ENCODE assay signal across 33 cellular contexts in the genomic region with DNA sequence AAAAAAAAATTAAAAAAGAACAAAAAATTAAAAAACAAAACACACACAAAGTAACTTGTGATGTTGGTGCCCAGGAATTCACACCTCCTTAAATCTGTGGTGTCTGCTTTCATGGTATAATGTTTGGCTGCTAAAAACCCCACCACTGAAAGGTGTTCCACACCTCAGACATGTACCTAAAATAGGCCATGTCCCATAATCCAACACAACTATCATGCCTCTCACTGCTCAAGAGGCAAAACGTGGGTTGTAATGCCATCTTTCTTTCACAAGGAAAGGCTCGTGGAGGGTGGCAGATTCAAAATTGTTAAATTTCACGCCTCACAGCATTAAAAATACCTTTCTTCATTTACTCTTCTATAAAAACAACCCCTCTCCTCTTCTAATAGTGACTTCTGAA. TPM values are rescaled to one million over a fixed set of nuclear protein-coding genes. Genes with fewer than 3 reads are reported as not detected.
DNase-seq lines count a peak whose midpoint lies in the region; ATAC-seq, FAIRE-seq and TF ChIP-seq lines count a peak whose summit lies in the region.
"Had no signal": no experiment of that assay in that cellular context is flagged by ENCODE, and none has a peak within 500 bp of the region (broad histone marks: within the 10 kb centered on the region; RNA-seq: fewer than 3 reads in every experiment).

No MANE protein-coding gene starts in this region.

- no peak overlapping the region for H3K4me3 Mint-ChIP-seq in natural killer cell
- H3K4me3 Mint-ChIP-seq in natural killer cell treated with Interleukin-12 subunit alpha and Interleukin-12 subunit beta and Interleukin-15 and Interleukin-18, amount 100 ng/mL, for 72 hours = no peak overlapping the region
- no peak overlapping the region for H3K4me3 Mint-ChIP-seq in stimulated activated naive B cell treated with anti-CD40 and anti-IgM and Interleukin-4, amounts not matched to agents 10 μg/mL and 1 μg/mL and 100 μg/mL, for 72 hours
- no peak overlapping the region for H3K4me3 Mint-ChIP-seq in CD8-positive, alpha-beta T cell
- H3K4me3 Mint-ChIP-seq: activated CD4-positive, alpha-beta T cell treated with anti-CD3 and anti-CD28 coated beads, Interleukin-2, amount 10 ng/mL, durations not matched to agents 24 days and 14 days; central memory CD8-positive, alpha-beta T cell; IgD-negative memory B cell had no signal

- H3K36me3 ChIP-seq in HCT116 (ENCODE audit: control insufficient read depth in 1 of 2, insufficient read depth in 2 of 2, low read length in 2 of 2) (peaks cover 51 to 65% of the 10 kb centered on the region in 2 experiments), K562 (ENCODE audit: control insufficient read depth, insufficient read depth, low read length) (peaks cover 99% of the 10 kb centered on the region)
- H3K36me3 ChIP-seq in CD8-positive, alpha-beta T cell (ENCODE audit: insufficient read depth, low read length) = peaks cover 60% of the 10 kb centered on the region

- H4K20me1 ChIP-seq in HCT116 (ENCODE audit: insufficient read depth) (no peaks in the 10 kb centered on the region; the same call in 1 of the 2 replicates), K562 (replicated peaks; ENCODE audit: control insufficient read depth, insufficient read depth, low read length) (peaks cover 19% of the 10 kb centered on the region; the same call in 1 of the 2 replicates)

- TF ChIP-seq CTCF in natural killer cell (IDR thresholded peaks at IDR 0.05) (no peak), HCT116 (IDR thresholded peaks at IDR 0.05 in 2 of 3, conservative IDR thresholded peaks at IDR 0.05 in 1 of 3; ENCODE audit: borderline replicate concordance in 1 of 3, insufficient read depth in 1 of 3, low read depth in 2 of 3, low read length in 2 of 3) (no peak), K562 (IDR thresholded peaks at IDR 0.05 in 2 of 3, conservative IDR thresholded peaks at IDR 0.05 in 1 of 3; ENCODE audit: insufficient read depth in 2 of 3, low read depth in 1 of 3, low read length in 3 of 3) (no peak)
- TF ChIP-seq CTCF in CD8-positive, alpha-beta T cell (IDR thresholded peaks at IDR 0.05) = no peak

- TF ChIP-seq RAD21 in HCT116 (IDR thresholded peaks at IDR 0.05; ENCODE audit: low read depth) = no peak
- no peak for TF ChIP-seq RAD21 in K562 (CRISPR knock-in tag; conservative IDR thresholded peaks at IDR 0.05 in 1 of 2, IDR thresholded peaks at IDR 0.05 in 1 of 2)

- no peaks in the 10 kb centered on the region for H3K9me3 ChIP-seq in HCT116 (ENCODE audit: control insufficient read depth in 1 of 2, insufficient read depth in 1 of 2, low read depth in 1 of 2, low read length in 2 of 2)
- H3K9me3 ChIP-seq in K562 (replicated peaks; ENCODE audit: control insufficient read depth, insufficient read depth, low read depth, low read length) = no peaks in the 10 kb centered on the region
- no peaks in the 10 kb centered on the region for H3K9me3 ChIP-seq in CD8-positive, alpha-beta T cell (ENCODE audit: low read length)
- H3K9me3 ChIP-seq: thoracic aorta, vagina had no signal

- no peaks in the 10 kb centered on the region for H3K9me3 Mint-ChIP-seq in natural killer cell
- no peaks in the 10 kb centered on the region for H3K9me3 Mint-ChIP-seq in natural killer cell treated with Interleukin-12 subunit alpha and Interleukin-12 subunit beta and Interleukin-15 and Interleukin-18, amount 100 ng/mL, for 72 hours
- H3K9me3 Mint-ChIP-seq in stimulated activated naive B cell treated with anti-CD40 and anti-IgM and Interleukin-4, amounts not matched to agents 10 μg/mL and 1 μg/mL and 100 μg/mL, for 72 hours = no peaks in the 10 kb centered on the region
- H3K9me3 Mint-ChIP-seq in CD8-positive, alpha-beta T cell = no peaks in the 10 kb centered on the region
- H3K9me3 Mint-ChIP-seq: activated CD4-positive, alpha-beta T cell treated with anti-CD3 and anti-CD28 coated beads, Interleukin-2, amount 10 ng/mL, durations not matched to agents 24 days and 14 days; activated naive CD4-positive, alpha-beta T cell treated with anti-CD3 and anti-CD28 coated beads, Interleukin-2, amount 50 U/mL, for 72 hours; central memory CD8-positive, alpha-beta T cell; IgD-negative memory B cell had no signal

- 82% methylated on average over 3 of the region's 3 CpGs for WGBS in K562 (ENCODE audit: insufficient coverage, low coverage, missing lambda C conversion rate)

- RAD21 ChIA-PET in HCT116 (lab: Charles Lee; ENCODE audit: low non-redundant PET in 1 of 2, low total read pairs in 2 of 2, uncharacterized antibody in 2 of 2, unreplicated experiment in 2 of 2) = no interaction called here

- CTCF ChIA-PET in HCT116 (lab: Charles Lee) (no interaction called here), K562 (lab: Yijun Ruan, JAX; ENCODE audit: low intra/inter-chr PET ratio) (no interaction called here)
- CTCF ChIA-PET in CD8-positive, alpha-beta T cell (lab: Charles Lee) = no interaction called here

- in situ Hi-C loops in K562 (cut with MboI) = no loop called here

- POLR2A ChIA-PET in HCT116 (lab: Charles Lee) (no interaction called here), K562 (lab: Yijun Ruan, JAX) (interaction anchor here (1.3 kb wide), 1 partner anchor 20 kb away, joined by 3 read pairs; no protein-coding TSS in a partner anchor)
- POLR2A ChIA-PET in CD8-positive, alpha-beta T cell (lab: Charles Lee) = no interaction called here

- no peaks in the 10 kb centered on the region for H3K9me1 ChIP-seq in K562 (ENCODE audit: control insufficient read depth, insufficient read depth, low read length)

- H3K27me3 Mint-ChIP-seq in natural killer cell (ENCODE audit: low read depth in 2 of 2) = no peaks in the 10 kb centered on the region
- H3K27me3 Mint-ChIP-seq in natural killer cell treated with Interleukin-12 subunit alpha and Interleukin-12 subunit beta and Interleukin-15 and Interleukin-18, amount 100 ng/mL, for 72 hours = no peaks in the 10 kb centered on the region
- H3K27me3 Mint-ChIP-seq in stimulated activated naive B cell treated with anti-CD40 and anti-IgM and Interleukin-4, amounts not matched to agents 10 μg/mL and 1 μg/mL and 100 μg/mL, for 72 hours = no peaks in the 10 kb centered on the region
- H3K27me3 Mint-ChIP-seq in CD8-positive, alpha-beta T cell (ENCODE audit: low read depth) = no peaks in the 10 kb centered on the region
- H3K27me3 Mint-ChIP-seq: activated CD4-positive, alpha-beta T cell treated with anti-CD3 and anti-CD28 coated beads, Interleukin-2, amount 10 ng/mL, durations not matched to agents 24 days and 14 days; central memory CD8-positive, alpha-beta T cell; IgD-negative memory B cell had no signal

- TF ChIP-seq POLR2A in HCT116 (IDR thresholded peaks at IDR 0.05; ENCODE audit: borderline replicate concordance, extremely low read depth, insufficient read depth, insufficient read length) (no peak), K562 (conservative IDR thresholded peaks at IDR 0.05) (no peak)

- H3K27ac ChIP-seq in HCT116 (ENCODE audit: low read depth, low read length) (no peak overlapping the region), K562 (ENCODE audit: extremely low read depth, low read depth, low read length) (no peak overlapping the region)
- no peak overlapping the region for H3K27ac ChIP-seq in CD8-positive, alpha-beta T cell (ENCODE audit: low read depth, low read length)
- H3K27ac ChIP-seq: parathyroid adenoma, vagina, WERI-Rb-1 had no signal

- no peaks in the 10 kb centered on the region for H3K36me3 Mint-ChIP-seq in natural killer cell
- peaks cover 22% of the 10 kb centered on the region for H3K36me3 Mint-ChIP-seq in natural killer cell treated with Interleukin-12 subunit alpha and Interleukin-12 subunit beta and Interleukin-15 and Interleukin-18, amount 100 ng/mL, for 72 hours
- peaks cover 41 to 51% of the 10 kb centered on the region in 2 donors for H3K36me3 Mint-ChIP-seq in stimulated activated naive B cell treated with anti-CD40 and anti-IgM and Interleukin-4, amounts not matched to agents 10 μg/mL and 1 μg/mL and 100 μg/mL, for 72 hours
- H3K36me3 Mint-ChIP-seq in CD8-positive, alpha-beta T cell = peaks cover 86% of the 10 kb centered on the region

- DNase-seq in natural killer cell (no peak), HCT116 (ENCODE audit: low read depth, low spot score) (no peak), K562 (ENCODE audit: extremely low read depth in 1 of 4, low spot score in 3 of 4) (no peak), middle frontal gyrus (ENCODE audit: extremely low spot score, low spot score) (no peak)
- no peak for DNase-seq in natural killer cell treated with Interleukin-12 subunit alpha and Interleukin-12 subunit beta and Interleukin-15 and Interleukin-18, amount 100 ng/mL, for 72 hours (ENCODE audit: low spot score)
- DNase-seq in stimulated activated naive B cell treated with anti-CD40 and anti-IgM and Interleukin-4, amounts not matched to agents 10 μg/mL and 1 μg/mL and 100 μg/mL, for 72 hours = no peak
- no peak for DNase-seq in CD8-positive, alpha-beta T cell
- DNase-seq: activated CD4-positive, alpha-beta T cell treated with anti-CD3 and anti-CD28 coated beads, Interleukin-2, amount 10 ng/mL, durations not matched to agents 24 days and 14 days; dermis blood vessel endothelial cell; EL; NCI-H1092 treated with DMSO at 0.1 percent for 48 hours; NCI-H187 treated with DMSO at 0.1 percent for 48 hours; NCI-H2171 treated with DMSO at 0.1 percent for 48 hours; NCI-H524; PC-3; SHP77 treated with DMSO at 0.1 percent for 48 hours; stimulated activated CD4-positive, alpha-beta T cell treated with anti-CD3 and anti-CD28 coated beads, Interleukin-4, amount 100 ng/mL, for 4 hours; stimulated activated naive CD4-positive, alpha-beta T cell treated with Interleukin-2 at 50 U/mL for 16 hours; T1000; WERI-Rb-1 had no signal

- BruUV-seq in HCT116 (replicated peaks; lab: Mats Ljungman, UMichigan) = TSS peak; percentile 2
- no TSS peak for BruUV-seq in K562 (replicated peaks; lab: Mats Ljungman, UMichigan)

- H3K79me2 ChIP-seq in HCT116 (ENCODE audit: insufficient read depth, low read length) (peaks cover 3% of the 10 kb centered on the region; the same call in 1 of the 2 replicates), K562 (ENCODE audit: control insufficient read depth, insufficient read depth, low read length) (no peaks in the 10 kb centered on the region; the same call in 2 of the 3 replicates)
- H3K79me2 ChIP-seq: parathyroid adenoma had no signal

- TF ChIP-seq EP300 in K562 (IDR thresholded peaks at IDR 0.05; ENCODE audit: low read length) = no peak

- no peaks in the 10 kb centered on the region for H3K27me3 ChIP-seq in HCT116 (ENCODE audit: insufficient read depth, low read length)
- no peaks in the 10 kb centered on the region for H3K27me3 ChIP-seq in K562 (ENCODE audit: control insufficient read depth in 2 of 2, insufficient read depth in 2 of 2, low read length in 2 of 2)
- no peaks in the 10 kb centered on the region for H3K27me3 ChIP-seq in CD8-positive, alpha-beta T cell (ENCODE audit: insufficient read depth, low read length)
- H3K27me3 ChIP-seq: vagina had no signal

- H3K27ac Mint-ChIP-seq in natural killer cell = peak overlapping the region; percentile 52 to 62
- no peak overlapping the region for H3K27ac Mint-ChIP-seq in natural killer cell treated with Interleukin-12 subunit alpha and Interleukin-12 subunit beta and Interleukin-15 and Interleukin-18, amount 100 ng/mL, for 72 hours
- H3K27ac Mint-ChIP-seq in stimulated activated naive B cell treated with anti-CD40 and anti-IgM and Interleukin-4, amounts not matched to agents 10 μg/mL and 1 μg/mL and 100 μg/mL, for 72 hours = peak overlapping the region; percentile 78
- no peak overlapping the region for H3K27ac Mint-ChIP-seq in CD8-positive, alpha-beta T cell
- H3K27ac Mint-ChIP-seq: activated CD4-positive, alpha-beta T cell treated with anti-CD3 and anti-CD28 coated beads, Interleukin-2, amount 10 ng/mL, durations not matched to agents 24 days and 14 days had no signal

- peak in 1 of 3 donors; percentile 18 for ATAC-seq in natural killer cell
- ATAC-seq in natural killer cell treated with Interleukin-12 subunit alpha and Interleukin-12 subunit beta and Interleukin-15 and Interleukin-18, amount 100 ng/mL, for 72 hours = no peak
- no peak for ATAC-seq in HCT116
- no peak for ATAC-seq in K562
- no peak for ATAC-seq in stimulated activated naive B cell treated with anti-CD40 and anti-IgM and Interleukin-4, amounts not matched to agents 10 μg/mL and 1 μg/mL and 100 μg/mL, for 72 hours (replicated peaks)
- no peak for ATAC-seq in GM21367 (IDR thresholded peaks at IDR 0.05; ENCODE audit: unreplicated experiment)
- ATAC-seq in CD8-positive, alpha-beta T cell = no peak
- ATAC-seq: activated naive CD4-positive, alpha-beta T cell treated with anti-CD3 and anti-CD28 coated beads, Interleukin-2, amount 50 U/mL, for 72 hours; PC-3 had no signal

- intact Hi-C loops in natural killer cell (cut with micrococcal nuclease) = no loop called here
- intact Hi-C loops in HCT116 (cut with micrococcal nuclease) = no loop called here
- intact Hi-C loops in K562 (cut with micrococcal nuclease) = no loop called here
- intact Hi-C loops in CD8-positive, alpha-beta T cell (cut with DNase I, micrococcal nuclease) = no loop called here

- no peak overlapping the region for H3K9ac ChIP-seq in HCT116 (ENCODE audit: low read length)
- H3K9ac ChIP-seq in K562 (ENCODE audit: insufficient read depth in 1 of 2, low read depth in 2 of 2, low read length in 2 of 2) = no peak overlapping the region
- H3K9ac ChIP-seq: parathyroid adenoma had no signal

- H3K4me1 ChIP-seq in HCT116 (ENCODE audit: control insufficient read depth in 1 of 2, insufficient read depth in 2 of 2, low read length in 2 of 2) (no peaks in the 10 kb centered on the region), K562 (replicated peaks in 1 of 2; ENCODE audit: control insufficient read depth in 2 of 2, insufficient read depth in 2 of 2, low read length in 2 of 2) (no peaks in the 10 kb centered on the region)
- no peaks in the 10 kb centered on the region for H3K4me1 ChIP-seq in CD8-positive, alpha-beta T cell (ENCODE audit: insufficient read depth, low read length)
- H3K4me1 ChIP-seq: parathyroid adenoma, vagina had no signal

- H3K4me1 Mint-ChIP-seq in natural killer cell = no peaks in the 10 kb centered on the region
- H3K4me1 Mint-ChIP-seq in natural killer cell treated with Interleukin-12 subunit alpha and Interleukin-12 subunit beta and Interleukin-15 and Interleukin-18, amount 100 ng/mL, for 72 hours (ENCODE audit: low read depth in 2 of 2) = peaks cover 0 to 10% of the 10 kb centered on the region in 2 donors
- H3K4me1 Mint-ChIP-seq in stimulated activated naive B cell treated with anti-CD40 and anti-IgM and Interleukin-4, amounts not matched to agents 10 μg/mL and 1 μg/mL and 100 μg/mL, for 72 hours = peaks cover 11 to 20% of the 10 kb centered on the region in 2 donors
- no peaks in the 10 kb centered on the region for H3K4me1 Mint-ChIP-seq in CD8-positive, alpha-beta T cell (ENCODE audit: low read depth)
- H3K4me1 Mint-ChIP-seq: activated CD4-positive, alpha-beta T cell treated with anti-CD3 and anti-CD28 coated beads, Interleukin-2, amount 10 ng/mL, durations not matched to agents 24 days and 14 days; central memory CD8-positive, alpha-beta T cell had no signal

- H3K9me2 ChIP-seq in HCT116 (ENCODE audit: insufficient read depth) = no peaks in the 10 kb centered on the region

- H2AFZ ChIP-seq in HCT116 (ENCODE audit: low read depth, low read length, poor library complexity, severe bottlenecking) (no peak overlapping the region), K562 (ENCODE audit: low read depth, low read length) (no peak overlapping the region)
- H2AFZ ChIP-seq: parathyroid adenoma had no signal

- H3K4me2 ChIP-seq in HCT116 (ENCODE audit: low read length) = no peak overlapping the region
- H3K4me2 ChIP-seq in K562 (ENCODE audit: insufficient read depth, low read length) = no peak overlapping the region

- H3K4me3 ChIP-seq in HCT116 (replicated peaks in 1 of 2; ENCODE audit: low read depth in 1 of 2, low read length in 2 of 2) (no peak overlapping the region), K562 (no peak overlapping the region)
- H3K4me3 ChIP-seq in CD8-positive, alpha-beta T cell (ENCODE audit: low read depth, low read length) = no peak overlapping the region
- H3K4me3 ChIP-seq: thoracic aorta, vagina had no signal

- no peak for FAIRE-seq in K562 (lab: Jason Lieb, UNC)
- FAIRE-seq: astrocyte, endometrium, H54, islet of Langerhans had no signal

RNA-seq across cellular contexts. Expression of gene MKRN2, which starts 29.5 kb away (rescaled TPM):
- total RNA-seq in natural killer cell = 10 to 100 TPM; 23.9 to 31.7 (median 29.4) TPM
- 10 to 100 TPM; 24.6 to 27.5 TPM for total RNA-seq in natural killer cell treated with Interleukin-12 subunit alpha and Interleukin-12 subunit beta and Interleukin-15 and Interleukin-18, amount 100 ng/mL, for 72 hours
- 27.9 TPM for total RNA-seq in HCT116 (2021; ENCODE audit: unreplicated experiment)
- 22.8 and 23.2 TPM in 2 replicates for polyA plus RNA-seq in HCT116 (2012)
- total RNA-seq in K562 (2011; cell fraction: chromatin; rRNA removed; ENCODE audit: low replicate concordance) = 36.5 and 52.1 TPM in 2 replicates
- 38.4 and 39.7 TPM in 2 replicates for total RNA-seq in K562 (2011; cell fraction: nucleolus; rRNA removed)
- 31.4 and 39.8 TPM in 2 replicates for total RNA-seq in K562 (2011; cell fraction: nucleoplasm; rRNA removed)
- total RNA-seq in K562 (2014; rRNA removed) = 41.4 and 42.9 TPM in 2 replicates
- 37.7 and 40.0 TPM in 2 replicates for total RNA-seq in K562 (2014; rRNA removed; fragmentation: Illumina TruSeq; extraction: Trizol)
- total RNA-seq in K562 (2015; rRNA removed; fragmentation: Illumina TruSeq; extraction: Trizol) = 32.9 and 35.3 TPM in 2 replicates
- total RNA-seq in K562 (2021) = 45.5 and 50.1 TPM in 2 replicates
- 63.2 and 65.6 TPM in 2 replicates for polyA plus RNA-seq in K562 (2011; rRNA removed)
- polyA plus RNA-seq in K562 (2011; cell fraction: cytosol; rRNA removed) = 62.1 and 71.2 TPM in 2 replicates
- 43.0 and 53.8 TPM in 2 replicates for polyA plus RNA-seq in K562 (2011; cell fraction: nucleus; rRNA removed)
- 40.1 and 41.3 TPM in 2 replicates for polyA plus RNA-seq in K562 (2012)
- polyA plus RNA-seq in K562 (2014; fragmentation: Illumina TruSeq; extraction: Trizol) = 44.1 and 45.3 TPM in 2 replicates
- 10 to 100 TPM; 29.4 to 46.0 TPM for polyA plus RNA-seq in K562 (2014; fragmentation: Nextera tagmentation; extraction: Ambion mirVana)
- polyA plus RNA-seq in K562 (2014; rRNA removed) = 42.9 and 51.3 TPM in 2 replicates
- polyA minus RNA-seq in K562 (2011; rRNA and poly(A)+ RNA removed) = 70.3 and 71.4 TPM in 2 replicates
- polyA minus RNA-seq in K562 (2011; cell fraction: cytosol; rRNA and poly(A)+ RNA removed) = 27.8 and 32.2 TPM in 2 replicates
- 20.3 and 28.8 TPM in 2 replicates for polyA minus RNA-seq in K562 (2011; cell fraction: nucleus; rRNA and poly(A)+ RNA removed)
- 10 to 100 TPM; 24.8 to 25.5 TPM for total RNA-seq in CD8-positive, alpha-beta T cell

RNA-seq across cellular contexts. Expression of gene MKRN2OS, which starts 41.1 kb away (rescaled TPM):
- total RNA-seq in natural killer cell (not detected), HCT116 (2021; ENCODE audit: unreplicated experiment) (not detected), K562 (2014; rRNA removed) (not detected in 2 replicates), K562 (2014; rRNA removed; fragmentation: Illumina TruSeq; extraction: Trizol) (not detected in 2 replicates), K562 (2015; rRNA removed; fragmentation: Illumina TruSeq; extraction: Trizol) (not detected in 2 replicates), K562 (2021) (0.27 TPM in 1 of 2 replicates, not detected in the other)
- total RNA-seq in natural killer cell treated with Interleukin-12 subunit alpha and Interleukin-12 subunit beta and Interleukin-15 and Interleukin-18, amount 100 ng/mL, for 72 hours = not detected
- 0.90 and 1.8 TPM in 2 replicates for polyA plus RNA-seq in HCT116 (2012)
- total RNA-seq in K562 (2011; cell fraction: chromatin; rRNA removed; ENCODE audit: low replicate concordance) = not detected in 2 replicates
- not detected in 2 replicates for total RNA-seq in K562 (2011; cell fraction: nucleolus; rRNA removed)
- not detected in 2 replicates for total RNA-seq in K562 (2011; cell fraction: nucleoplasm; rRNA removed)
- polyA plus RNA-seq in K562 (2011; rRNA removed) (0.17 TPM in 1 of 2 replicates, not detected in the other), K562 (2014; fragmentation: Illumina TruSeq; extraction: Trizol) (not detected in 2 replicates), K562 (2014; fragmentation: Nextera tagmentation; extraction: Ambion mirVana) (under 1 TPM in 1 of 2 experiments, not detected in 1; 0.11 TPM), K562 (2014; rRNA removed) (not detected in 2 replicates)
- not detected in 2 replicates for polyA plus RNA-seq in K562 (2011; cell fraction: cytosol; rRNA removed)
- polyA plus RNA-seq in K562 (2011; cell fraction: nucleus; rRNA removed) = not detected in 2 replicates
- 0.12 and 0.26 TPM in 2 replicates for polyA plus RNA-seq in K562 (2012)
- polyA minus RNA-seq in K562 (2011; rRNA and poly(A)+ RNA removed) = not detected in 2 replicates
- not detected in 2 replicates for polyA minus RNA-seq in K562 (2011; cell fraction: cytosol; rRNA and poly(A)+ RNA removed)
- polyA minus RNA-seq in K562 (2011; cell fraction: nucleus; rRNA and poly(A)+ RNA removed) = not detected in 2 replicates
- total RNA-seq in CD8-positive, alpha-beta T cell = not detected
- total RNA-seq: activated CD4-positive, alpha-beta T cell treated with anti-CD3 and anti-CD28 coated beads, Interleukin-2, amount 10 ng/mL, durations not matched to agents 24 days and 14 days; activated naive CD4-positive, alpha-beta T cell treated with anti-CD3 and anti-CD28 coated beads, Interleukin-2, amount 50 U/mL, for 72 hours; dermis blood vessel endothelial cell; M059J; mononuclear cell; thoracic aorta; vagina had no signal
- polyA plus RNA-seq: IgD-negative memory B cell had no signal

Comparison
In these comparisons a context has a peak if more than half of its experiments do, and no peak if none do; other contexts are left out.
1. H3K27ac Mint-ChIP-seq: peak in natural killer cell (2 of 2) and stimulated activated naive B cell treated with anti-CD40 and anti-IgM and Interleukin-4, amounts not matched to agents 10 μg/mL and 1 μg/mL and 100 μg/mL, for 72 hours (single experiment); none in natural killer cell treated with Interleukin-12 subunit alpha and Interleukin-12 subunit beta and Interleukin-15 and Interleukin-18, amount 100 ng/mL, for 72 hours (0 of 2) and CD8-positive, alpha-beta T cell (single experiment).